26 cellular contexts compared by ENCODE assay signal in the genomic region with DNA sequence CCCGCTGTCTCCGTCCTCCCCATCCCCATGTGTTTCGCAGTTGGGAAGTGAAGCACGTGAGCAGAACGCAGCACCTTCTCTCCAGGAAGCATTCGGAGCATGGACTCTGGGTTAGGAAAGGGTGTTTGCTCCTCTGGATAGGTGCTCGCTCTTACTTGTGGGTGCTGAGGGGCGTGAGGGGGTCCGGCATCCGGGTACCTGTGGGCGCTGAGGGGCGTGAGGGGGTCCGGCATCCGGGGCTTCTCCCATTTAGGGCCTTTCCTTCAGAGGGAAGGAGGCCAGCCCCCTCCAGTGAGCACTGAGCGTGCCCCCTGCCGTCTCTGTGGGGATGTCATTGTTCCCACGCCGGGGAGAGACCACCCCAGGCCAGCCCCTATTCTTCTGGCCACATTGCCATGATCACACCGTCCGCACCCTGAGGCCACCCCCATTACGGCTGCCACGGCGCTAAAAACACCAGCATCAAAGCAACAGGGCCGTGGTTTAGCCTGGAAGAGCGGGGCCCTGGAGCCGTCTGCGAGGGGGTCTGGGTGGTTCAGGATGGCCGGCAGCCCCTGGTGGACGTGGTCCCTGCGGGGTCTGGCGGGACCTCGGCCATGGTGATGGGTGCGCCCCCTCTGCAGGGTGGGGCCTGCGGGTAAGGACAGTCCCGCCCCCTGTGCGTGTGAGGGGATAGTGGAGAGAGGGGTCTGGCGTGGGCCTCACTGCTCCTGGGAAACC.
"Had no signal": no experiment of that assay in that cellular context is flagged by ENCODE, and none has a peak within 500 bp of the region (broad histone marks: within the 10 kb centered on the region; RNA-seq: fewer than 3 reads in every experiment).

No MANE protein-coding gene starts in this region.

- DNase-seq: activated CD4-positive, alpha-beta T cell treated with anti-CD3 and anti-CD28 coated beads for 1 hour; activated CD4-positive, CD25-positive, alpha-beta regulatory T cell; activated CD8-positive, alpha-beta T cell treated with anti-CD3 and anti-CD28 coated beads, Interleukin-2, amount 10 ng/mL, durations not matched to agents 7 days and 5 days; activated gamma-delta T cell; activated naive CD8-positive, alpha-beta T cell treated with anti-CD3 and anti-CD28 coated beads, Interleukin-2, amount 10 ng/mL, durations not matched to agents 7 days and 5 days; amygdala; NCI-H1105; NCI-H1417 treated with DMSO at 0.1 percent for 48 hours; NCI-H1694; NCI-H1930; NCI-H2081 treated with DMSO at 0.1 percent for 48 hours; NCI-H226; NCI-H446 treated with DMSO at 0.1 percent for 48 hours; NCI-H524 treated with DMSO at 0.1 percent for 48 hours; NK-92 treated with Interleukin-12 subunit alpha and Interleukin-12 subunit beta, amount 100 ng/mL, for 24 hours; PC-9; Right ventricle myocardium superior; SW 1271; T1000; WERI-Rb-1 had no signal

- H3K27me3 ChIP-seq: ascending aorta had no signal

- H3K9me3 Mint-ChIP-seq: activated naive CD4-positive, alpha-beta T cell treated with anti-CD3 and anti-CD28 coated beads, Interleukin-2, amount 50 U/mL, for 24 hours; activated naive CD8-positive, alpha-beta T cell treated with anti-CD3 and anti-CD28 coated beads, Interleukin-2, amount 10 ng/mL, durations not matched to agents 7 days and 5 days; activated T-cell treated with anti-CD3 and anti-CD28 coated beads, Interleukin-2, amount 50 U/mL, for 24 hours; activated T-helper 2 cell treated with anti-CD3 and anti-CD28 coated beads, Interferon-gamma antibody, Interleukin-2, Interleukin-4, amounts not matched to agents 10 μg/mL and 5 μg/mL and 100 μg/mL, durations not matched to agents 14 hours and 24 hours and 36 hours had no signal

- FAIRE-seq: K562, RCC 7860 had no signal

- H3K27me3 Mint-ChIP-seq: activated naive CD4-positive, alpha-beta T cell treated with anti-CD3 and anti-CD28 coated beads, Interleukin-2, amount 50 U/mL, for 24 hours; activated naive CD8-positive, alpha-beta T cell treated with anti-CD3 and anti-CD28 coated beads, Interleukin-2, amount 10 ng/mL, durations not matched to agents 7 days and 5 days; activated T-cell treated with anti-CD3 and anti-CD28 coated beads, Interleukin-2, amount 50 U/mL, for 24 hours had no signal

- H3K4me2 ChIP-seq: PC-9 had no signal

- H3K4me3 ChIP-seq: ascending aorta, K562, PC-9 had no signal

- H3K27ac ChIP-seq: ascending aorta, PC-9, WERI-Rb-1 had no signal

- H3K4me1 ChIP-seq: ascending aorta had no signal

- H3K9me3 ChIP-seq: ascending aorta had no signal

- H2AFZ ChIP-seq: PC-9 had no signal

- ATAC-seq: activated CD8-positive, alpha-beta T cell treated with anti-CD3 and anti-CD28 coated beads, Interleukin-2, amount 10 ng/mL, durations not matched to agents 7 days and 5 days; K562 had no signal

- H3K4me3 Mint-ChIP-seq: activated CD8-positive, alpha-beta T cell treated with anti-CD3 and anti-CD28 coated beads, Interleukin-2, amount 10 ng/mL, durations not matched to agents 7 days and 5 days; activated naive CD4-positive, alpha-beta T cell treated with anti-CD3 and anti-CD28 coated beads, Interleukin-2, amount 50 U/mL, for 24 hours; activated naive CD8-positive, alpha-beta T cell treated with anti-CD3 and anti-CD28 coated beads, Interleukin-2, amount 10 ng/mL, durations not matched to agents 7 days and 5 days; activated T-cell treated with anti-CD3 and anti-CD28 coated beads, Interleukin-2, amount 50 U/mL, for 24 hours had no signal

- H3K27ac Mint-ChIP-seq: activated CD8-positive, alpha-beta T cell treated with anti-CD3 and anti-CD28 coated beads, Interleukin-2, amount 10 ng/mL, durations not matched to agents 7 days and 5 days; activated naive CD8-positive, alpha-beta T cell treated with anti-CD3 and anti-CD28 coated beads, Interleukin-2, amount 10 ng/mL, durations not matched to agents 7 days and 5 days; activated T-helper 2 cell treated with anti-CD3 and anti-CD28 coated beads, Interferon-gamma antibody, Interleukin-2, Interleukin-4, amounts not matched to agents 10 μg/mL and 5 μg/mL and 100 μg/mL, durations not matched to agents 14 hours and 24 hours and 36 hours had no signal
